ENCODE assay signal across 8 cellular contexts in the genomic region with DNA sequence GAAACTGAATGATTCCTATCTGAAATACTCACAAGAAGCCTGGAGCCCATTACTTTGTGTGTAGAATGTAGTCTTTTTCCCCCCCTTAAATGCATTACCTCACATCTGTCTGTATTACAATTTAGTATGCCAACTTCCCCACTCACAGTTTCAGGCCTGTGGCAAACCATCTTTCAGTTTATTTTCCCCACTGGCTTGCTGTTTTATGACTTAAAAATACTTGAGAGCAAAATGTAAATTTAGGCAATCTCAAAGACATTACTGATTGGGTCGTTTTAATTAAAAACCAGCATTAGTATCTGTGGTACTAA. TPM values are rescaled to one million over a fixed set of nuclear protein-coding genes. Genes with fewer than 3 reads are reported as not detected.
DNase-seq lines count a peak whose midpoint lies in the region; ATAC-seq and TF ChIP-seq lines count a peak whose summit lies in the region.

No MANE protein-coding gene starts in this region.

- no peaks in the 10 kb centered on the region for H3K27me3 ChIP-seq in CD4-positive, alpha-beta memory T cell (ENCODE audit: insufficient read depth, low read length)
- H3K27me3 ChIP-seq in KMS-11 (ENCODE audit: insufficient read depth, low read depth) (no peaks in the 10 kb centered on the region), colonic mucosa (no peaks in the 10 kb centered on the region), MG63 (no peaks in the 10 kb centered on the region)
- H3K27me3 ChIP-seq in naive thymus-derived CD4-positive, alpha-beta T cell (ENCODE audit: control insufficient read depth in 2 of 2, insufficient read depth in 2 of 2, low read length in 2 of 2): no peaks in the 10 kb centered on the region

- H3K9ac ChIP-seq in KMS-11 (peak overlapping the region; percentile 75), colonic mucosa (ENCODE audit: low read depth in 2 of 2, low read length in 2 of 2) (no peak overlapping the region)

- peak overlapping the region; percentile 81 for H3K27ac ChIP-seq in CD4-positive, alpha-beta memory T cell (ENCODE audit: low read depth, low read length)
- H3K27ac ChIP-seq in KMS-11 (peak overlapping the region; percentile 96), colonic mucosa (no peak overlapping the region)
- peak overlapping the region; percentile 73 for H3K27ac ChIP-seq in naive thymus-derived CD4-positive, alpha-beta T cell (ENCODE audit: low read depth, low read length)

- peaks cover 5 to 11% of the 10 kb centered on the region in 2 donors for H3K36me3 Mint-ChIP-seq in CD4-positive, alpha-beta memory T cell
- H3K36me3 Mint-ChIP-seq in activated T-helper 2 cell treated with anti-CD3 and anti-CD28 coated beads, Interferon-gamma antibody, Interleukin-2, Interleukin-4, amounts not matched to agents 10 μg/mL and 5 μg/mL and 100 μg/mL, durations not matched to agents 14 hours and 24 hours and 36 hours (ENCODE audit: low read depth): peaks cover 11% of the 10 kb centered on the region
- H3K36me3 Mint-ChIP-seq in naive thymus-derived CD4-positive, alpha-beta T cell: peaks cover 0 to 7% (median 0%) of the 10 kb centered on the region in 5 donors
- peaks cover 5% of the 10 kb centered on the region for H3K36me3 Mint-ChIP-seq in glutamatergic neuron (ENCODE audit: unreplicated experiment)

- POLR2A ChIA-PET in CD4-positive, alpha-beta memory T cell (lab: Charles Lee; ENCODE audit: partially characterized antibody): interaction anchor here (1.3 to 10.7 kb wide), 8 partner anchors 14 to 73 kb away, joined by 3 to 191 read pairs (median 26); partner anchors contain the start of gene PIP4K2A
- POLR2A ChIA-PET in naive thymus-derived CD4-positive, alpha-beta T cell (lab: Charles Lee): interaction anchor here (0.6 to 11.4 kb wide), 11 partner anchors 13 to 55 kb away, joined by 3 to 145 read pairs (median 4); partner anchors contain the start of gene PIP4K2A

- ATAC-seq in naive thymus-derived CD4-positive, alpha-beta T cell: no peak

- peak overlapping the region; percentile 93 to 100 (median 97) for H3K27ac Mint-ChIP-seq in CD4-positive, alpha-beta memory T cell
- peak overlapping the region; percentile 98 for H3K27ac Mint-ChIP-seq in activated T-helper 2 cell treated with anti-CD3 and anti-CD28 coated beads, Interferon-gamma antibody, Interleukin-2, Interleukin-4, amounts not matched to agents 10 μg/mL and 5 μg/mL and 100 μg/mL, durations not matched to agents 14 hours and 24 hours and 36 hours
- H3K27ac Mint-ChIP-seq in naive thymus-derived CD4-positive, alpha-beta T cell: peak overlapping the region; percentile 90 to 100 (median 95)
- no peak overlapping the region for H3K27ac Mint-ChIP-seq in glutamatergic neuron (ENCODE audit: unreplicated experiment)

- DNase-seq in CD4-positive, alpha-beta memory T cell: no peak
- DNase-seq in activated T-helper 2 cell treated with anti-CD3 and anti-CD28 coated beads, Interferon-gamma antibody, Interleukin-2, Interleukin-4, amounts not matched to agents 10 μg/mL and 5 μg/mL and 100 μg/mL, durations not matched to agents 14 hours and 24 hours and 36 hours (ENCODE audit: low spot score): no peak
- DNase-seq in naive thymus-derived CD4-positive, alpha-beta T cell: peak in 1 of 9 donors; percentile 40
- DNase-seq in NCI-H2196 treated with DMSO at 0.1 percent for 48 hours (lab: John Stamatoyannopoulos, UW; ENCODE audit: unreplicated experiment) (no peak), colonic mucosa (no peak), glutamatergic neuron (no peak), MG63 (no peak)

- H3K9me3 Mint-ChIP-seq in CD4-positive, alpha-beta memory T cell: peaks cover 0 to 3% (median 0%) of the 10 kb centered on the region in 8 donors
- H3K9me3 Mint-ChIP-seq in activated T-helper 2 cell treated with anti-CD3 and anti-CD28 coated beads, Interferon-gamma antibody, Interleukin-2, Interleukin-4, amounts not matched to agents 10 μg/mL and 5 μg/mL and 100 μg/mL, durations not matched to agents 14 hours and 24 hours and 36 hours: no peaks in the 10 kb centered on the region
- H3K9me3 Mint-ChIP-seq in naive thymus-derived CD4-positive, alpha-beta T cell: no peaks in the 10 kb centered on the region
- peaks cover 1% of the 10 kb centered on the region for H3K9me3 Mint-ChIP-seq in glutamatergic neuron (ENCODE audit: unreplicated experiment)

- CTCF ChIA-PET in CD4-positive, alpha-beta memory T cell (lab: Charles Lee; ENCODE audit: partially characterized antibody): interaction anchor here (1.0 to 4.1 kb wide), 4 partner anchors 13 to 29 kb away, joined by 3 to 15 read pairs (median 10); no protein-coding TSS in a partner anchor
- CTCF ChIA-PET in naive thymus-derived CD4-positive, alpha-beta T cell (lab: Charles Lee): interaction anchor here (0.6 to 1.7 kb wide), 4 partner anchors 10 to 57 kb away, joined by 3 to 7 read pairs (median 5); no protein-coding TSS in a partner anchor

- H3K4me1 ChIP-seq in CD4-positive, alpha-beta memory T cell (ENCODE audit: insufficient read depth, low read length): peaks cover 100% of the 10 kb centered on the region
- H3K4me1 ChIP-seq in KMS-11 (ENCODE audit: low read depth, poor library complexity, severe bottlenecking) (peaks cover 95% of the 10 kb centered on the region), colonic mucosa (no peaks in the 10 kb centered on the region)
- H3K4me1 ChIP-seq in naive thymus-derived CD4-positive, alpha-beta T cell (ENCODE audit: control insufficient read depth in 2 of 2, insufficient read depth in 2 of 2, low read length in 2 of 2): peaks cover 86 to 94% of the 10 kb centered on the region in 2 donors

- no peaks in the 10 kb centered on the region for H4K20me1 ChIP-seq in KMS-11 (ENCODE audit: insufficient read depth)

- no peak for TF ChIP-seq CTCF in KMS-11 (conservative IDR thresholded peaks at IDR 0.05; ENCODE audit: low read depth, low read length)
- no peak for TF ChIP-seq CTCF in colonic mucosa (IDR thresholded peaks at IDR 0.05)
- TF ChIP-seq CTCF in glutamatergic neuron (IDR thresholded peaks at IDR 0.05; ENCODE audit: partially characterized antibody, unreplicated experiment): no peak

- intact Hi-C loops in CD4-positive, alpha-beta memory T cell (cut with micrococcal nuclease): loop anchor here (1.0 to 10.0 kb wide), 3 partner anchors 9 to 249 kb away; no protein-coding TSS in a partner anchor
- intact Hi-C loops in activated T-helper 2 cell treated with anti-CD3 and anti-CD28 coated beads, Interferon-gamma antibody, Interleukin-2, Interleukin-4, amounts not matched to agents 10 μg/mL and 5 μg/mL and 100 μg/mL, durations not matched to agents 14 hours and 24 hours and 36 hours (cut with micrococcal nuclease): loop anchor here (1.0 to 10.0 kb wide), 9 partner anchors 9 to 679 kb away; partner anchors contain the start of genes COMMD3 and DNAJC1
- intact Hi-C loops in naive thymus-derived CD4-positive, alpha-beta T cell (cut with micrococcal nuclease): loop anchor here in 1 of 2 donors (2.0 to 10.0 kb wide), 3 partner anchors 15 to 432 kb away; partner anchors contain the start of gene MSRB2
- intact Hi-C loops in colonic mucosa (cut with DNase I): no loop called here

- peaks cover 71% of the 10 kb centered on the region for H3K79me2 ChIP-seq in KMS-11 (ENCODE audit: insufficient read depth, low read depth)

- no peak overlapping the region; the same call in 1 of the 2 replicates for H2AFZ ChIP-seq in KMS-11 (ENCODE audit: low read depth)

- no peaks in the 10 kb centered on the region for H3K36me3 ChIP-seq in CD4-positive, alpha-beta memory T cell (ENCODE audit: insufficient read depth, low read length)
- H3K36me3 ChIP-seq in KMS-11 (ENCODE audit: insufficient read depth) (no peaks in the 10 kb centered on the region), colonic mucosa (no peaks in the 10 kb centered on the region), MG63 (no peaks in the 10 kb centered on the region)
- H3K36me3 ChIP-seq in naive thymus-derived CD4-positive, alpha-beta T cell (ENCODE audit: control insufficient read depth in 2 of 3, insufficient read depth in 3 of 3, low read length in 3 of 3): no peaks in the 10 kb centered on the region

- peaks cover 75 to 96% (median 88%) of the 10 kb centered on the region in 4 donors for H3K4me1 Mint-ChIP-seq in CD4-positive, alpha-beta memory T cell
- peaks cover 83% of the 10 kb centered on the region for H3K4me1 Mint-ChIP-seq in activated T-helper 2 cell treated with anti-CD3 and anti-CD28 coated beads, Interferon-gamma antibody, Interleukin-2, Interleukin-4, amounts not matched to agents 10 μg/mL and 5 μg/mL and 100 μg/mL, durations not matched to agents 14 hours and 24 hours and 36 hours (ENCODE audit: low read depth)
- H3K4me1 Mint-ChIP-seq in naive thymus-derived CD4-positive, alpha-beta T cell: peaks cover 60 to 99% (median 91%) of the 10 kb centered on the region in 7 donors
- no peaks in the 10 kb centered on the region for H3K4me1 Mint-ChIP-seq in glutamatergic neuron (ENCODE audit: low read depth, unreplicated experiment)

- peak overlapping the region; percentile 88 for H3K4me2 ChIP-seq in KMS-11

- H3K27me3 Mint-ChIP-seq in CD4-positive, alpha-beta memory T cell: no peaks in the 10 kb centered on the region
- H3K27me3 Mint-ChIP-seq in activated T-helper 2 cell treated with anti-CD3 and anti-CD28 coated beads, Interferon-gamma antibody, Interleukin-2, Interleukin-4, amounts not matched to agents 10 μg/mL and 5 μg/mL and 100 μg/mL, durations not matched to agents 14 hours and 24 hours and 36 hours (ENCODE audit: low read depth): no peaks in the 10 kb centered on the region
- no peaks in the 10 kb centered on the region for H3K27me3 Mint-ChIP-seq in naive thymus-derived CD4-positive, alpha-beta T cell
- H3K27me3 Mint-ChIP-seq in glutamatergic neuron (ENCODE audit: unreplicated experiment): no peaks in the 10 kb centered on the region

- peak overlapping the region; percentile 12 to 92 (median 79) for H3K4me3 Mint-ChIP-seq in CD4-positive, alpha-beta memory T cell
- H3K4me3 Mint-ChIP-seq in activated T-helper 2 cell treated with anti-CD3 and anti-CD28 coated beads, Interferon-gamma antibody, Interleukin-2, Interleukin-4, amounts not matched to agents 10 μg/mL and 5 μg/mL and 100 μg/mL, durations not matched to agents 14 hours and 24 hours and 36 hours (ENCODE audit: low read depth): peak overlapping the region; percentile 69
- peak overlapping the region; percentile 67 to 94 (median 79) for H3K4me3 Mint-ChIP-seq in naive thymus-derived CD4-positive, alpha-beta T cell
- no peak overlapping the region for H3K4me3 Mint-ChIP-seq in glutamatergic neuron (ENCODE audit: unreplicated experiment)

- peak overlapping the region in 1 of 2 donors; percentile 15 for H3K4me3 ChIP-seq in CD4-positive, alpha-beta memory T cell (ENCODE audit: low read length in 2 of 2)
- no peak overlapping the region for H3K4me3 ChIP-seq in KMS-11 (IDR thresholded peaks at IDR 0.05; ENCODE audit: insufficient read depth, low read depth, low read length)
- peak overlapping the region; percentile 36 for H3K4me3 ChIP-seq in naive thymus-derived CD4-positive, alpha-beta T cell (ENCODE audit: low read length)
- no peak overlapping the region for H3K4me3 ChIP-seq in colonic mucosa
- H3K4me3 ChIP-seq in MG63: no peak overlapping the region

- H3K9me3 ChIP-seq in CD4-positive, alpha-beta memory T cell (ENCODE audit: control insufficient read depth in 1 of 2, low read length in 2 of 2): no peaks in the 10 kb centered on the region
- no peaks in the 10 kb centered on the region for H3K9me3 ChIP-seq in naive thymus-derived CD4-positive, alpha-beta T cell (ENCODE audit: control insufficient read depth in 2 of 3, low read length in 3 of 3)
- H3K9me3 ChIP-seq in colonic mucosa (no peaks in the 10 kb centered on the region), MG63 (no peaks in the 10 kb centered on the region)

RNA-seq across cellular contexts. Expression of gene PIP4K2A, which starts 30.4 kb away (rescaled TPM):
- total RNA-seq in CD4-positive, alpha-beta memory T cell: 100 to 1,000 TPM; 171 to 179 TPM
- 10 to 100 TPM; 33.4 to 87.0 TPM for polyA plus RNA-seq in CD4-positive, alpha-beta memory T cell
- total RNA-seq in activated T-helper 2 cell treated with anti-CD3 and anti-CD28 coated beads, Interferon-gamma antibody, Interleukin-2, Interleukin-4, amounts not matched to agents 10 μg/mL and 5 μg/mL and 100 μg/mL, durations not matched to agents 14 hours and 24 hours and 36 hours: 104 and 105 TPM in 2 replicates
- 100 to 1,000 TPM; 110 to 152 (median 140) TPM for total RNA-seq in naive thymus-derived CD4-positive, alpha-beta T cell
- polyA plus RNA-seq in naive thymus-derived CD4-positive, alpha-beta T cell: 10 to 100 TPM; 40.9 to 43.5 TPM
- total RNA-seq in colonic mucosa: 10 to 100 TPM; 12.1 to 14.9 TPM
- 20.7 TPM for total RNA-seq in glutamatergic neuron (ENCODE audit: unreplicated experiment)
- 17.4 and 17.8 TPM in 2 replicates for total RNA-seq in MG63 (2014; rRNA removed; shearing (Covaris generic); ENCODE audit: low replicate concordance)
